ENCODE assay signal across 8 cellular contexts in genomic region chr11:1050581-1051355, GRCh38. TPM values are rescaled to one million over a fixed set of nuclear protein-coding genes. Genes with fewer than 3 reads are reported as not detected.
DNase-seq lines count a peak whose midpoint lies in the region; ATAC-seq, FAIRE-seq and TF ChIP-seq lines count a peak whose summit lies in the region.

No MANE protein-coding gene starts in this region.

- no TSS peak for BruUV-seq in K562 (replicated peaks; lab: Mats Ljungman, UMichigan)

- TF ChIP-seq RAD21 in K562 (CRISPR knock-in tag; conservative IDR thresholded peaks at IDR 0.05 in 1 of 2, IDR thresholded peaks at IDR 0.05 in 1 of 2): peak; percentile 83 to 91

- H3K4me3 ChIP-seq in K562: no peak overlapping the region

- peaks cover 17% of the 10 kb centered on the region; the same call in 1 of the 2 replicates for H4K20me1 ChIP-seq in K562 (replicated peaks; ENCODE audit: control insufficient read depth, insufficient read depth, low read length)

- CTCF ChIA-PET in K562 (lab: Yijun Ruan, JAX; ENCODE audit: low intra/inter-chr PET ratio): interaction anchor here (0.7 to 1.6 kb wide), 4 partner anchors 152 to 202 kb away, joined by 3 to 5 read pairs (median 4); no protein-coding TSS in a partner anchor

- no peaks in the 10 kb centered on the region for H3K9me1 ChIP-seq in K562 (ENCODE audit: control insufficient read depth, insufficient read depth, low read length)

- intact Hi-C loops in K562 (cut with micrococcal nuclease): loop anchor here (5.0 kb wide), 1 partner anchor 203 kb away; no protein-coding TSS in a partner anchor

- TF ChIP-seq POLR2A in H54 (IDR thresholded peaks at IDR 0.05; ENCODE audit: low read depth, low read length): no peak
- no peak for TF ChIP-seq POLR2A in K562 (conservative IDR thresholded peaks at IDR 0.05)

- peaks cover 38 to 91% of the 10 kb centered on the region in 2 experiments for H3K27me3 ChIP-seq in K562 (ENCODE audit: control insufficient read depth in 2 of 2, insufficient read depth in 2 of 2, low read length in 2 of 2)

- FAIRE-seq in H54 (lab: Jason Lieb, UNC) (no peak), K562 (lab: Jason Lieb, UNC) (peak; percentile 61)

- peak; percentile 85 to 90 (median 86) for TF ChIP-seq CTCF in K562 (IDR thresholded peaks at IDR 0.05 in 2 of 3, conservative IDR thresholded peaks at IDR 0.05 in 1 of 3; ENCODE audit: insufficient read depth in 2 of 3, low read depth in 1 of 3, low read length in 3 of 3)

- H3K9ac ChIP-seq in K562 (ENCODE audit: insufficient read depth in 1 of 2, low read depth in 2 of 2, low read length in 2 of 2): peak overlapping the region in 1 of 2 experiments; percentile 52; a peak in 1 of 4 replicates

- 0 out of 2 replicates have a peak overlapping the region, but pooled peaks have one; percentile 16 for H2AFZ ChIP-seq in K562 (ENCODE audit: low read depth, low read length)

- WGBS in K562 (ENCODE audit: insufficient coverage, low coverage, missing lambda C conversion rate): 7% methylated on average over 28 of the region's 39 CpGs

- no peaks in the 10 kb centered on the region for H3K36me3 ChIP-seq in K562 (ENCODE audit: control insufficient read depth, insufficient read depth, low read length)

- no peak overlapping the region for H3K27ac ChIP-seq in K562 (ENCODE audit: extremely low read depth, low read depth, low read length)

- ATAC-seq in K562: peak; percentile 96
- no peak for ATAC-seq in HG02981 (IDR thresholded peaks at IDR 0.05; ENCODE audit: unreplicated experiment)

- no peak for TF ChIP-seq EP300 in K562 (IDR thresholded peaks at IDR 0.05; ENCODE audit: low read length)

- H3K4me2 ChIP-seq in K562 (ENCODE audit: insufficient read depth, low read length): no peak overlapping the region

- H3K4me1 ChIP-seq in K562 (replicated peaks in 1 of 2; ENCODE audit: control insufficient read depth in 2 of 2, insufficient read depth in 2 of 2, low read length in 2 of 2): peaks cover 0 to 47% of the 10 kb centered on the region in 2 experiments; a peak in 3 of 5 replicates

- in situ Hi-C loops in K562 (cut with MboI): no loop called here

- peak; percentile 77 for DNase-seq in COR-L47 (lab: John Stamatoyannopoulos, UW)
- DNase-seq in H54 (ENCODE audit: insufficient read length, low spot score): peak; percentile 84
- peak; percentile 34 for DNase-seq in NCI-H1694 treated with DMSO at 0.1 percent for 48 hours (lab: John Stamatoyannopoulos, UW)
- DNase-seq in UCSD-AML1 (lab: John Stamatoyannopoulos, UW; ENCODE audit: unreplicated experiment): peak; percentile 79
- peak; percentile 63 to 84 (median 82) for DNase-seq in K562 (ENCODE audit: extremely low read depth in 1 of 4, low spot score in 3 of 4)
- DNase-seq in iPS-NIHi7 (ENCODE audit: extremely low spot score): peak; percentile 96
- peak; percentile 79 for DNase-seq in stimulated activated CD4-positive, alpha-beta T cell treated with anti-CD3 and anti-CD28 coated beads, Interleukin-15, amount 100 ng/mL, for 24 hours

- H3K79me2 ChIP-seq in K562 (ENCODE audit: control insufficient read depth, insufficient read depth, low read length): no peaks in the 10 kb centered on the region

- H3K9me3 ChIP-seq in K562 (replicated peaks; ENCODE audit: control insufficient read depth, insufficient read depth, low read depth, low read length): no peaks in the 10 kb centered on the region

- POLR2A ChIA-PET in K562 (lab: Yijun Ruan, JAX): interaction anchor here (0.7 kb wide), 1 partner anchor 195 kb away, joined by 3 read pairs; no protein-coding TSS in a partner anchor

TF ChIP-seq in K562, 482 proteins besides CTCF, POLR2A, EP300 and RAD21 (continues in another document):
- TF ChIP-seq KDM1A (IDR thresholded peaks at IDR 0.05) (peak in 1 of 2 experiments; percentile 49; a peak in 1 of 4 replicates), ZNF263 (CRISPR knock-in tag; IDR thresholded peaks at IDR 0.05; ENCODE audit: borderline replicate concordance) (0 out of 2 replicates have a peak, but pooled peaks have one; percentile 12), UBTF (IDR thresholded peaks at IDR 0.05; ENCODE audit: borderline replicate concordance in 1 of 2, low read depth in 2 of 2, low read length in 2 of 2) (no peak), MAX (CRISPR knock-in tag; IDR thresholded peaks at IDR 0.05) (peak; percentile 33; the same call in 1 of the 2 replicates), FIP1L1 (IDR thresholded peaks at IDR 0.05; ENCODE audit: low read depth, low read length, poor library complexity, severe bottlenecking) (peak; percentile 46), SMC3 (conservative IDR thresholded peaks at IDR 0.05; ENCODE audit: insufficient read depth, low read depth, low read length) (peak; percentile 95), MYC (IDR thresholded peaks at IDR 0.05; ENCODE audit: low read depth, low read length) (0 out of 2 replicates have a peak, but pooled peaks have one; percentile 34), MYC (CRISPR knock-in tag; IDR thresholded peaks at IDR 0.05; ENCODE audit: borderline replicate concordance, low read depth) (no peak), HNRNPL (IDR thresholded peaks at IDR 0.05; ENCODE audit: low read depth, low read length) (peak; percentile 77; the same call in 1 of the 2 replicates), FOXK2 (conservative IDR thresholded peaks at IDR 0.05 in 1 of 2, IDR thresholded peaks at IDR 0.05 in 1 of 2; ENCODE audit: low read depth in 2 of 2) (no peak), NELFE (IDR thresholded peaks at IDR 0.05; ENCODE audit: insufficient read depth, insufficient read length) (no peak), CBX5 (IDR thresholded peaks at IDR 0.05; ENCODE audit: borderline replicate concordance, low read depth) (no peak), STAG1 (CRISPR knock-in tag; IDR thresholded peaks at IDR 0.05; ENCODE audit: borderline replicate concordance) (peak; percentile 96), MYNN (IDR thresholded peaks at IDR 0.05) (peak; percentile 37; the same call in 1 of the 2 replicates), MYNN (CRISPR knock-in tag; IDR thresholded peaks at IDR 0.05) (no peak)

RNA-seq across cellular contexts. Expression of gene MUC6, which starts 14.2 kb away (rescaled TPM):
- not detected in 2 replicates for total RNA-seq in K562 (2011; cell fraction: chromatin; rRNA removed; ENCODE audit: low replicate concordance)
- not detected in 2 replicates for total RNA-seq in K562 (2011; cell fraction: nucleolus; rRNA removed)
- not detected in 2 replicates for total RNA-seq in K562 (2011; cell fraction: nucleoplasm; rRNA removed)
- not detected in 2 replicates for total RNA-seq in K562 (2014; rRNA removed)
- total RNA-seq in K562 (2014; rRNA removed; fragmentation: Illumina TruSeq; extraction: Trizol): not detected in 2 replicates
- not detected in 2 replicates for total RNA-seq in K562 (2015; rRNA removed; fragmentation: Illumina TruSeq; extraction: Trizol)
- total RNA-seq in K562 (2021): 0.16 TPM in 1 of 2 replicates, not detected in the other
- not detected in 2 replicates for polyA plus RNA-seq in K562 (2011; rRNA removed)
- not detected in 2 replicates for polyA plus RNA-seq in K562 (2011; cell fraction: cytosol; rRNA removed)
- not detected in 2 replicates for polyA plus RNA-seq in K562 (2011; cell fraction: nucleus; rRNA removed)
- 0.03 and 0.06 TPM in 2 replicates for polyA plus RNA-seq in K562 (2012)
- not detected in 2 replicates for polyA plus RNA-seq in K562 (2014; fragmentation: Illumina TruSeq; extraction: Trizol)
- polyA plus RNA-seq in K562 (2014; fragmentation: Nextera tagmentation; extraction: Ambion mirVana): not detected
- 0.01 TPM in 1 of 2 replicates, not detected in the other for polyA plus RNA-seq in K562 (2014; rRNA removed)
- polyA minus RNA-seq in K562 (2011; rRNA and poly(A)+ RNA removed): not detected in 2 replicates
- not detected in 2 replicates for polyA minus RNA-seq in K562 (2011; cell fraction: cytosol; rRNA and poly(A)+ RNA removed)
- polyA minus RNA-seq in K562 (2011; cell fraction: nucleus; rRNA and poly(A)+ RNA removed): not detected in 2 replicates

RNA-seq across cellular contexts. Expression of gene MUC2, which starts 23.9 kb away (rescaled TPM):
- 0.05 and 0.49 TPM in 2 replicates for total RNA-seq in K562 (2011; cell fraction: chromatin; rRNA removed; ENCODE audit: low replicate concordance)
- under 0.01 TPM in 1 of 2 replicates, not detected in the other for total RNA-seq in K562 (2011; cell fraction: nucleolus; rRNA removed)
- total RNA-seq in K562 (2011; cell fraction: nucleoplasm; rRNA removed): 0.08 and 0.59 TPM in 2 replicates
- total RNA-seq in K562 (2014; rRNA removed): not detected in 2 replicates
- not detected in 2 replicates for total RNA-seq in K562 (2014; rRNA removed; fragmentation: Illumina TruSeq; extraction: Trizol)
- not detected in 2 replicates for total RNA-seq in K562 (2015; rRNA removed; fragmentation: Illumina TruSeq; extraction: Trizol)
- total RNA-seq in K562 (2021): 0.18 and 0.38 TPM in 2 replicates
- polyA plus RNA-seq in K562 (2011; rRNA removed): not detected in 2 replicates
- not detected in 2 replicates for polyA plus RNA-seq in K562 (2011; cell fraction: cytosol; rRNA removed)
- polyA plus RNA-seq in K562 (2011; cell fraction: nucleus; rRNA removed): not detected in 2 replicates
- 0.04 TPM in 1 of 2 replicates, not detected in the other for polyA plus RNA-seq in K562 (2012)
- polyA plus RNA-seq in K562 (2014; fragmentation: Illumina TruSeq; extraction: Trizol): under 0.01 TPM in 1 of 2 replicates, not detected in the other
- polyA plus RNA-seq in K562 (2014; fragmentation: Nextera tagmentation; extraction: Ambion mirVana): not detected
- not detected in 2 replicates for polyA plus RNA-seq in K562 (2014; rRNA removed)
- polyA minus RNA-seq in K562 (2011; rRNA and poly(A)+ RNA removed): not detected in 2 replicates
- not detected in 2 replicates for polyA minus RNA-seq in K562 (2011; cell fraction: cytosol; rRNA and poly(A)+ RNA removed)
- not detected in 2 replicates for polyA minus RNA-seq in K562 (2011; cell fraction: nucleus; rRNA and poly(A)+ RNA removed)

Comparison
In these comparisons a context has a peak if more than half of its experiments do, and no peak if none do; other contexts are left out.
1. DNase-seq: peak in every context shown above with its lines; median percentile 96 in iPS-NIHi7; 84 in H54; 82 in K562; 79 in UCSD-AML1; 79 in stimulated activated CD4-positive, alpha-beta T cell treated with anti-CD3 and anti-CD28 coated beads, Interleukin-15, amount 100 ng/mL, for 24 hours; 77 in COR-L47; 34 in NCI-H1694 treated with DMSO at 0.1 percent for 48 hours.